In the genomic region with DNA sequence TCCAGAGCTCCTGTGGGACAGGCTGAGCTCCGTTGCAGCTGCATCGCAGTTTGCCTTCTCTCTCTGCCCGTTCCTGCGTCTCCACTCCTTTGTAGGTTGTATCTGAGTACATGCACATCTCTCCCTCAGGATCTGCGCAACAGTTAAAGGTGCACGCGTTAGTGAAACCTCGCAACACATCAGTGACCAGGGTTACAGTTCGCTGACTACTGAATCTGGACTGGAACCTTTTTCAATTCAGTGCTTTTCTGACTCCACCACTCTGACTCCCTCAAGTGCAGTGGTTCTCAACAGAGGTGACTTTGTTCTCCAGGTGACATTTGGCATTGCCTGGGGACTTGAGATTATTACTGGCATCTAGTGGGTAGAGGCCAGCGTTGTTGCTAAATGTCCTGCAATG, we compare ENCODE assay signal across 18 cellular contexts. TPM values are rescaled to one million over a fixed set of nuclear protein-coding genes. Genes with fewer than 3 reads are reported as not detected.
DNase-seq lines count a peak whose midpoint lies in the region; ATAC-seq and TF ChIP-seq lines count a peak whose summit lies in the region.
"Had no signal": no experiment of that assay in that cellular context is flagged by ENCODE, and none has a peak within 500 bp of the region (broad histone marks: within the 10 kb centered on the region; RNA-seq: fewer than 3 reads in every experiment).

No MANE protein-coding gene starts in this region.

- peaks cover 5% of the 10 kb centered on the region for H3F3A ChIP-seq in neural progenitor cell (ENCODE audit: low read depth)

- no peaks in the 10 kb centered on the region for H3K27me3 Mint-ChIP-seq in neural progenitor cell (ENCODE audit: insufficient read depth, low read depth)

- peaks cover 100% of the 10 kb centered on the region for H3K79me2 ChIP-seq in neural progenitor cell (ENCODE audit: low read depth)

- peaks cover 11% of the 10 kb centered on the region for H3K4me1 Mint-ChIP-seq in neural progenitor cell
- H3K4me1 Mint-ChIP-seq: naive thymus-derived CD4-positive, alpha-beta T cell had no signal

- H3K4me1 ChIP-seq in neural progenitor cell, result no peaks in the 10 kb centered on the region
- H3K4me1 ChIP-seq: breast epithelium, lower lobe of right lung had no signal

- peak overlapping the region; percentile 73 for H3K27ac Mint-ChIP-seq in neural progenitor cell
- H3K27ac Mint-ChIP-seq: activated CD8-positive, alpha-beta T cell treated with anti-CD3 and anti-CD28 coated beads, Interleukin-2, amount 10 ng/mL, durations not matched to agents 7 days and 5 days; naive thymus-derived CD4-positive, alpha-beta T cell had no signal

- no peaks in the 10 kb centered on the region for H3K36me3 ChIP-seq in neural progenitor cell
- H3K36me3 ChIP-seq: breast epithelium, lower lobe of right lung had no signal

- H3K27ac ChIP-seq in neural progenitor cell, result no peak overlapping the region
- H3K27ac ChIP-seq: breast epithelium, lower lobe of right lung had no signal

- TF ChIP-seq CTCF in GM12865 (IDR thresholded peaks at IDR 0.05; ENCODE audit: insufficient read depth, low read depth, low read length, missing control alignments) (no peak), neural progenitor cell (IDR thresholded peaks at IDR 0.05) (no peak)

- peaks cover 18% of the 10 kb centered on the region for H3K9me3 Mint-ChIP-seq in neural progenitor cell

- peak; percentile 53 for ATAC-seq in GM21423 (IDR thresholded peaks at IDR 0.05; ENCODE audit: unreplicated experiment)
- peak; percentile 88 for ATAC-seq in HG03469 (IDR thresholded peaks at IDR 0.05; ENCODE audit: unreplicated experiment)
- ATAC-seq in GM19023 (IDR thresholded peaks at IDR 0.05; ENCODE audit: unreplicated experiment), result no peak
- ATAC-seq in HG03135 (IDR thresholded peaks at IDR 0.05; ENCODE audit: unreplicated experiment), result no peak
- ATAC-seq: activated CD8-positive, alpha-beta T cell treated with anti-CD3 and anti-CD28 coated beads, Interleukin-2, amount 10 ng/mL, durations not matched to agents 7 days and 5 days; lower lobe of right lung; naive thymus-derived CD4-positive, alpha-beta T cell had no signal

- peaks cover 38% of the 10 kb centered on the region for H3K36me3 Mint-ChIP-seq in neural progenitor cell
- H3K36me3 Mint-ChIP-seq: naive thymus-derived CD4-positive, alpha-beta T cell had no signal

- DNase-seq in GM12865 (ENCODE audit: low read depth), result peak; percentile 46
- DNase-seq in neural progenitor cell (ENCODE audit: low spot score), result no peak
- no peak for DNase-seq in NCI-H2196 treated with DMSO at 0.1 percent for 48 hours (lab: John Stamatoyannopoulos, UW; ENCODE audit: unreplicated experiment)
- DNase-seq in NCI-H345 treated with DMSO at 0.1 percent for 48 hours (lab: John Stamatoyannopoulos, UW; ENCODE audit: unreplicated experiment), result no peak
- DNase-seq: activated CD8-positive, alpha-beta T cell treated with anti-CD3 and anti-CD28 coated beads, Interleukin-2, amount 10 ng/mL, durations not matched to agents 7 days and 5 days; lower lobe of right lung; MM.1S; naive thymus-derived CD4-positive, alpha-beta T cell; NCI-H1694; NCI-H510A; posterior cingulate gyrus; SHP77; small intestine had no signal

- no peak overlapping the region for H2AFZ ChIP-seq in neural progenitor cell (replicated peaks)

- no peaks in the 10 kb centered on the region for H3K27me3 ChIP-seq in neural progenitor cell
- H3K27me3 ChIP-seq: breast epithelium had no signal

- H3K4me2 ChIP-seq in neural progenitor cell, result no peak overlapping the region

- H3K4me3 ChIP-seq in GM12865 (ENCODE audit: low read depth, low read length) (no peak overlapping the region), neural progenitor cell (no peak overlapping the region)
- H3K4me3 ChIP-seq: breast epithelium, lower lobe of right lung had no signal

- no peak overlapping the region for H3K9ac ChIP-seq in neural progenitor cell

- peaks cover 24% of the 10 kb centered on the region for H4K20me1 ChIP-seq in neural progenitor cell (ENCODE audit: low read depth)

- no peaks in the 10 kb centered on the region for H3K9me3 ChIP-seq in neural progenitor cell (ENCODE audit: low read depth)
- H3K9me3 ChIP-seq: lower lobe of right lung had no signal

- H3K4me3 Mint-ChIP-seq in neural progenitor cell, result no peak overlapping the region
- H3K4me3 Mint-ChIP-seq: activated CD8-positive, alpha-beta T cell treated with anti-CD3 and anti-CD28 coated beads, Interleukin-2, amount 10 ng/mL, durations not matched to agents 7 days and 5 days; naive thymus-derived CD4-positive, alpha-beta T cell had no signal

RNA-seq across cellular contexts. Expression of a gene that starts 44.0 kb away (rescaled TPM):
- total RNA-seq in neural progenitor cell (ENCODE audit: low replicate concordance), result 33.3 and 33.9 TPM in 2 replicates

Comparison
In these comparisons a context has a peak if more than half of its experiments do, and no peak if none do; other contexts are left out.
1. ATAC-seq: peak in GM21423 (single experiment) and HG03469 (single experiment); none in GM19023 (single experiment) and HG03135 (single experiment).